25 cellular contexts compared by ENCODE assay signal in genomic region chr6:134828641-134829040, GRCh38.
"Had no signal": no experiment of that assay in that cellular context is flagged by ENCODE, and none has a peak within 500 bp of the region (broad histone marks: within the 10 kb centered on the region; RNA-seq: fewer than 3 reads in every experiment).

No MANE protein-coding gene starts in this region.

- FAIRE-seq: small intestine had no signal

- ATAC-seq: natural killer cell; right cardiac atrium; stimulated activated memory B cell treated with anti-CD40 and anti-IgM and Interleukin-4, amounts not matched to agents 10 μg/mL and 1 μg/mL and 100 μg/mL, for 72 hours; stimulated activated naive CD8-positive, alpha-beta T cell treated with anti-CD3 and anti-CD28 coated beads, Interleukin-15, amount 100 ng/mL, for 72 hours had no signal

- H3K27ac ChIP-seq: hepatocyte, left ventricle myocardium inferior, ovary, prostate gland, sigmoid colon, upper lobe of left lung, vagina had no signal

- H3K9me3 Mint-ChIP-seq: natural killer cell; stimulated activated naive CD8-positive, alpha-beta T cell treated with anti-CD3 and anti-CD28 coated beads, Interleukin-15, amount 100 ng/mL, for 72 hours had no signal

- H3K27ac Mint-ChIP-seq: mesothelial cell of epicardium; natural killer cell; nephron progenitor cell; stimulated activated memory B cell treated with anti-CD40 and anti-IgM and Interleukin-4, amounts not matched to agents 10 μg/mL and 1 μg/mL and 100 μg/mL, for 72 hours; stimulated activated naive CD8-positive, alpha-beta T cell treated with anti-CD3 and anti-CD28 coated beads, Interleukin-15, amount 100 ng/mL, for 72 hours had no signal

- H3K36me3 Mint-ChIP-seq: naive B cell; natural killer cell; stimulated activated memory B cell treated with anti-CD40 and anti-IgM and Interleukin-4, amounts not matched to agents 10 μg/mL and 1 μg/mL and 100 μg/mL, for 72 hours had no signal

- H3K4me3 ChIP-seq: hepatocyte, left ventricle myocardium inferior, lung, ovary, prostate gland, sigmoid colon, spleen, transverse colon, upper lobe of left lung, vagina had no signal

- H3K36me3 ChIP-seq: left ventricle myocardium inferior, ovary, prostate gland, sigmoid colon, spleen, transverse colon, upper lobe of left lung, vagina had no signal

- H3K27me3 ChIP-seq: hepatocyte, ovary, sigmoid colon, spleen, transverse colon, upper lobe of left lung, vagina had no signal

- H3K4me3 Mint-ChIP-seq: mesothelial cell of epicardium; naive B cell; natural killer cell; nephron progenitor cell; stimulated activated memory B cell treated with anti-CD40 and anti-IgM and Interleukin-4, amounts not matched to agents 10 μg/mL and 1 μg/mL and 100 μg/mL, for 72 hours; stimulated activated naive CD8-positive, alpha-beta T cell treated with anti-CD3 and anti-CD28 coated beads, Interleukin-15, amount 100 ng/mL, for 72 hours had no signal

- H3K9me3 ChIP-seq: ovary, prostate gland, sigmoid colon, upper lobe of left lung, vagina had no signal

- H3K4me1 Mint-ChIP-seq: mesothelial cell of epicardium; natural killer cell; nephron progenitor cell; stimulated activated naive CD8-positive, alpha-beta T cell treated with anti-CD3 and anti-CD28 coated beads, Interleukin-15, amount 100 ng/mL, for 72 hours had no signal

- H3K4me2 ChIP-seq: hepatocyte had no signal

- H2AFZ ChIP-seq: hepatocyte had no signal

- H3K4me1 ChIP-seq: prostate gland, spleen, transverse colon, upper lobe of left lung had no signal

- H3K79me2 ChIP-seq: hepatocyte had no signal

- DNase-seq: islet precursor cell; left ventricle myocardium inferior; mesendoderm; naive B cell; natural killer cell; nephron progenitor cell; ovary; posterior cingulate gyrus; retina; right cardiac atrium; sigmoid colon; small intestine; spleen; stimulated activated CD4-positive, alpha-beta T cell treated with anti-CD3 and anti-CD28 coated beads, Interleukin-4, amount 100 ng/mL, for 24 hours; stimulated activated naive CD4-positive, alpha-beta T cell treated with Interleukin-2 at 50 U/mL for 16 hours; stimulated activated naive CD8-positive, alpha-beta T cell treated with anti-CD3 and anti-CD28 coated beads, Interleukin-15, amount 100 ng/mL, for 72 hours; substantia nigra; transverse colon; upper lobe of left lung had no signal
